Comparison of ENCODE assay signal across 17 cellular contexts in the genomic region with DNA sequence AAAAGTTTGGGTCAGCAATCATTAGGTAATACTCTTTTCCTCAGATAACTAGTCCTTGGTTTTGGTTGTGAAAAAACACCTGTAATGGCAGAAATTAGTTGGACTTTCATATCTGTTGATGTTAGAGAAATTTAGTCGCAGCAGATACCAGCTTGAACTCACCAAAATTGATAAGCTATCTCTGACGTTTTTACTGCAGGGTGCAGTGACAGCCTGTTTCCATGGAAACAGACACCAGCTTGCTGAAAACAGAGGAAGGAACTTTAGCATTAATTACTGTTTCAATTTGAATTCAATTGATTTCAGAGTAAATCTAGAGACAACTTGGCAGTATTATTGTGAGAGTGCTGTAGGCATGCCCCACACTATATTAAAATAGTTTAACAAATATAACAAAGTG.
DNase-seq lines count a peak whose midpoint lies in the region; ATAC-seq, FAIRE-seq and TF ChIP-seq lines count a peak whose summit lies in the region.
"Had no signal": no experiment of that assay in that cellular context is flagged by ENCODE, and none has a peak within 500 bp of the region (broad histone marks: within the 10 kb centered on the region; RNA-seq: fewer than 3 reads in every experiment).

No MANE protein-coding gene starts in this region.

- in situ Hi-C loops in K562 (cut with MboI), result no loop called here

- H3K27me3 Mint-ChIP-seq in CD4-positive, CD25-positive, alpha-beta regulatory T cell, result no peaks in the 10 kb centered on the region
- H3K27me3 Mint-ChIP-seq in CD8-positive, alpha-beta memory T cell, result no peaks in the 10 kb centered on the region

- DNase-seq in CD4-positive, CD25-positive, alpha-beta regulatory T cell, result peak; percentile 23 to 71 (median 67)
- peak in 2 of 5 donors; percentile 27 to 43 for DNase-seq in CD8-positive, alpha-beta memory T cell
- DNase-seq in K562 (ENCODE audit: extremely low read depth in 1 of 4, low spot score in 3 of 4), result no peak
- peak; percentile 18 for DNase-seq in left kidney (ENCODE audit: low read depth, low spot score)
- DNase-seq in stimulated activated CD4-positive, alpha-beta T cell treated with anti-CD3 and anti-CD28 coated beads, Interleukin-15, amount 100 ng/mL, for 24 hours, result no peak
- DNase-seq in right cardiac atrium, result no peak
- no peak for DNase-seq in substantia nigra (lab: John Stamatoyannopoulos, UW)
- DNase-seq: H9, Karpas-422, MM.1S, NCI-H1105, NCI-H1694 treated with DMSO at 0.1 percent for 48 hours, NCI-H2171, SHP77 had no signal

- no peaks in the 10 kb centered on the region for H3K9me1 ChIP-seq in K562 (ENCODE audit: control insufficient read depth, insufficient read depth, low read length)

- POLR2A ChIA-PET in CD8-positive, alpha-beta memory T cell (lab: Charles Lee), result no interaction called here
- POLR2A ChIA-PET in K562 (lab: Yijun Ruan, JAX), result no interaction called here

- TF ChIP-seq CTCF in K562 (IDR thresholded peaks at IDR 0.05 in 2 of 3, conservative IDR thresholded peaks at IDR 0.05 in 1 of 3; ENCODE audit: insufficient read depth in 2 of 3, low read depth in 1 of 3, low read length in 3 of 3), result no peak

- H3K36me3 Mint-ChIP-seq in CD4-positive, CD25-positive, alpha-beta regulatory T cell, result no peaks in the 10 kb centered on the region
- H3K36me3 Mint-ChIP-seq in CD8-positive, alpha-beta memory T cell, result no peaks in the 10 kb centered on the region

- peaks cover 0 to 8% (median 6%) of the 10 kb centered on the region in 7 donors for H3K9me3 Mint-ChIP-seq in CD4-positive, CD25-positive, alpha-beta regulatory T cell
- H3K9me3 Mint-ChIP-seq in CD8-positive, alpha-beta memory T cell, result peaks cover 0 to 12% (median 7%) of the 10 kb centered on the region in 5 donors

- no TSS peak for BruUV-seq in K562 (replicated peaks; lab: Mats Ljungman, UMichigan)

- no peak for FAIRE-seq in K562 (lab: Jason Lieb, UNC)
- FAIRE-seq: HepG2, RCC 7860 had no signal

- peak in 1 of 2 donors; percentile 62 for ATAC-seq in CD4-positive, CD25-positive, alpha-beta regulatory T cell (ENCODE audit: low read depth in 2 of 2)
- ATAC-seq in K562, result no peak
- ATAC-seq in right cardiac atrium, result no peak
- ATAC-seq: HepG2 had no signal

- H2AFZ ChIP-seq in K562 (ENCODE audit: low read depth, low read length), result no peak overlapping the region

- H3K4me3 ChIP-seq in CD4-positive, CD25-positive, alpha-beta regulatory T cell (ENCODE audit: low read depth, low read length), result peak overlapping the region; percentile 32
- no peak overlapping the region for H3K4me3 ChIP-seq in CD8-positive, alpha-beta memory T cell (ENCODE audit: low read length)
- H3K4me3 ChIP-seq in K562 (no peak overlapping the region), right cardiac atrium (ENCODE audit: low read length) (no peak overlapping the region)
- H3K4me3 ChIP-seq: BLaER1 had no signal

- no peaks in the 10 kb centered on the region for H3K79me2 ChIP-seq in K562 (ENCODE audit: control insufficient read depth, insufficient read depth, low read length)

- peaks cover 18% of the 10 kb centered on the region for H3K4me1 ChIP-seq in CD4-positive, CD25-positive, alpha-beta regulatory T cell (ENCODE audit: control insufficient read depth, insufficient read depth, low read length, poor library complexity, severe bottlenecking)
- no peaks in the 10 kb centered on the region for H3K4me1 ChIP-seq in CD8-positive, alpha-beta memory T cell (ENCODE audit: insufficient read depth, low read length)
- H3K4me1 ChIP-seq in K562 (replicated peaks in 1 of 2; ENCODE audit: control insufficient read depth in 2 of 2, insufficient read depth in 2 of 2, low read length in 2 of 2), result no peaks in the 10 kb centered on the region
- no peaks in the 10 kb centered on the region for H3K4me1 ChIP-seq in right cardiac atrium (ENCODE audit: control insufficient read depth, insufficient read depth, low read length)
- H3K4me1 ChIP-seq: BLaER1 had no signal

- TF ChIP-seq RAD21 in K562 (CRISPR knock-in tag; conservative IDR thresholded peaks at IDR 0.05 in 1 of 2, IDR thresholded peaks at IDR 0.05 in 1 of 2), result no peak

- H3K4me3 Mint-ChIP-seq in CD4-positive, CD25-positive, alpha-beta regulatory T cell, result peak overlapping the region in 2 of 4 donors; percentile 21 to 39
- H3K4me3 Mint-ChIP-seq in CD8-positive, alpha-beta memory T cell, result no peak overlapping the region
- H3K4me3 Mint-ChIP-seq: H9 had no signal

- peak overlapping the region; percentile 71 for H3K27ac ChIP-seq in CD4-positive, CD25-positive, alpha-beta regulatory T cell (ENCODE audit: insufficient read depth, low read length, poor library complexity, severe bottlenecking)
- H3K27ac ChIP-seq in CD8-positive, alpha-beta memory T cell (ENCODE audit: low read depth, low read length), result no peak overlapping the region
- H3K27ac ChIP-seq in K562 (ENCODE audit: extremely low read depth, low read depth, low read length), result no peak overlapping the region
- H3K27ac ChIP-seq in right cardiac atrium (ENCODE audit: low read length), result no peak overlapping the region
- H3K27ac ChIP-seq in substantia nigra (ENCODE audit: low read depth, low read length, poor library complexity, severe bottlenecking), result no peak overlapping the region
- H3K27ac ChIP-seq: BLaER1 had no signal

- H3K36me3 ChIP-seq in CD4-positive, CD25-positive, alpha-beta regulatory T cell (ENCODE audit: control insufficient read depth, insufficient read depth, low read length), result no peaks in the 10 kb centered on the region
- H3K36me3 ChIP-seq in CD8-positive, alpha-beta memory T cell (ENCODE audit: insufficient read depth, low read length), result no peaks in the 10 kb centered on the region
- H3K36me3 ChIP-seq in K562 (ENCODE audit: control insufficient read depth, insufficient read depth, low read length), result no peaks in the 10 kb centered on the region
- H3K36me3 ChIP-seq: BLaER1 had no signal

- peaks cover 14 to 38% (median 27%) of the 10 kb centered on the region in 4 donors for H3K4me1 Mint-ChIP-seq in CD4-positive, CD25-positive, alpha-beta regulatory T cell
- H3K4me1 Mint-ChIP-seq in CD8-positive, alpha-beta memory T cell, result peaks cover 23 to 40% (median 32%) of the 10 kb centered on the region in 3 donors

- H3K9me3 ChIP-seq in CD4-positive, CD25-positive, alpha-beta regulatory T cell (ENCODE audit: control insufficient read depth in 2 of 2, low read length in 2 of 2), result peaks cover 0 to 5% of the 10 kb centered on the region in 2 experiments
- no peaks in the 10 kb centered on the region for H3K9me3 ChIP-seq in CD8-positive, alpha-beta memory T cell (ENCODE audit: low read length)
- no peaks in the 10 kb centered on the region for H3K9me3 ChIP-seq in K562 (replicated peaks; ENCODE audit: control insufficient read depth, insufficient read depth, low read depth, low read length)
- H3K9me3 ChIP-seq in right cardiac atrium (ENCODE audit: control insufficient read depth, low read length), result no peaks in the 10 kb centered on the region
- H3K9me3 ChIP-seq: BLaER1 had no signal

- TF ChIP-seq EP300 in K562 (IDR thresholded peaks at IDR 0.05; ENCODE audit: low read length), result no peak

- CTCF ChIA-PET in CD8-positive, alpha-beta memory T cell (lab: Charles Lee), result no interaction called here
- CTCF ChIA-PET in K562 (lab: Yijun Ruan, JAX; ENCODE audit: low intra/inter-chr PET ratio), result no interaction called here

- WGBS in K562 (ENCODE audit: insufficient coverage, low coverage, missing lambda C conversion rate), result 0% methylated on average over 2 of the region's 2 CpGs
- WGBS in right cardiac atrium, result 14% methylated on average over 2 of the region's 2 CpGs

- H3K27me3 ChIP-seq in CD4-positive, CD25-positive, alpha-beta regulatory T cell (ENCODE audit: control insufficient read depth, insufficient read depth, low read length), result no peaks in the 10 kb centered on the region
- H3K27me3 ChIP-seq in CD8-positive, alpha-beta memory T cell (ENCODE audit: insufficient read depth, low read length, poor library complexity, severe bottlenecking), result no peaks in the 10 kb centered on the region
- H3K27me3 ChIP-seq in K562 (ENCODE audit: control insufficient read depth in 2 of 2, insufficient read depth in 2 of 2, low read length in 2 of 2) (no peaks in the 10 kb centered on the region), right cardiac atrium (ENCODE audit: control insufficient read depth, insufficient read depth) (no peaks in the 10 kb centered on the region)

- H4K20me1 ChIP-seq in K562 (replicated peaks; ENCODE audit: control insufficient read depth, insufficient read depth, low read length), result no peaks in the 10 kb centered on the region
- H4K20me1 ChIP-seq: BLaER1 had no signal

- no peak overlapping the region for H3K9ac ChIP-seq in K562 (ENCODE audit: insufficient read depth in 1 of 2, low read depth in 2 of 2, low read length in 2 of 2)
- H3K9ac ChIP-seq: BLaER1 had no signal

- H3K4me2 ChIP-seq in K562 (ENCODE audit: insufficient read depth, low read length), result no peak overlapping the region
- H3K4me2 ChIP-seq: BLaER1 had no signal

- H3K27ac Mint-ChIP-seq in CD4-positive, CD25-positive, alpha-beta regulatory T cell, result peak overlapping the region; percentile 43 to 91 (median 86)
- peak overlapping the region in 7 of 8 donors; percentile 43 to 90 (median 75) for H3K27ac Mint-ChIP-seq in CD8-positive, alpha-beta memory T cell
- H3K27ac Mint-ChIP-seq: H9 had no signal

- intact Hi-C loops in K562 (cut with micrococcal nuclease) (no loop called here), right cardiac atrium (cut with DNase I) (no loop called here)

- TF ChIP-seq POLR2A in K562 (conservative IDR thresholded peaks at IDR 0.05), result no peak

TF ChIP-seq in K562, 482 proteins besides CTCF, POLR2A, EP300 and RAD21 (continues in another document):
- TF ChIP-seq, protein P1, sequence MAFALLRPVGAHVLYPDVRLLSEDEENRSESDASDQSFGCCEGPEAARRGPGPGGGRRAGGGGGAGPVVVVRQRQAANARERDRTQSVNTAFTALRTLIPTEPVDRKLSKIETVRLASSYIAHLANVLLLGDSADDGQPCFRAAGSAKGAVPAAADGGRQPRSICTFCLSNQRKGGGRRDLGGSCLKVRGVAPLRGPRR (CRISPR knock-in tag; IDR thresholded peaks at IDR 0.05), result no peak

Comparison
In these comparisons a context has a peak if more than half of its experiments do, and no peak if none do; other contexts are left out.
1. DNase-seq: peak in CD4-positive, CD25-positive, alpha-beta regulatory T cell (3 of 3) and left kidney (single experiment); none in K562 (0 of 4), stimulated activated CD4-positive, alpha-beta T cell treated with anti-CD3 and anti-CD28 coated beads, Interleukin-15, amount 100 ng/mL, for 24 hours (single experiment), right cardiac atrium (0 of 3) and substantia nigra (0 of 49).